Comparison of ENCODE assay signal across 14 cellular contexts in the genomic region with DNA sequence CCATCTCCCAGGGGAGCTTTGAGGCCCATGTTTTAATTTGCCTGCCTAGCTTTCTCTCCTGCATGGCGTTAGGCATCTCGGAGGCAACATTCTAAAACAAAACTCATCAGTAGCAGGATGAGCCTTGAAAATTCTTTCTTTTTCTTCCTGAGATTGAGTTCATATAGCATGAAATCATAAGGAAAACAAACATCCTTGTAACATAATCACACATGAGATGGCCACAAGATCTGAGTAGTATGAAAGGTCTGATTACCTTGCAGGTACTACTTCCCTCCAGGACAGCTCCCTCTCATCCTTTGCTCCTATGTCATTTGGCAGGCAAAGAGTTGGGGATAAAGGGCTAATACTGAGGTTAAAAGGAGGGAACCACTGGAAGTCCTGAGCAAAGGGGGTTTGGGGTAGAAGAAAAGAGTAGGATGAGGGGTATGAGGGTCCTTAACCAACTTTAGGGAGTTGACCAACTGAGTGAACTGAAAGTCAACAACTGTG. TPM values are rescaled to one million over a fixed set of nuclear protein-coding genes. Genes with fewer than 3 reads are reported as not detected.
DNase-seq lines count a peak whose midpoint lies in the region; ATAC-seq, FAIRE-seq and TF ChIP-seq lines count a peak whose summit lies in the region.
"Had no signal": no experiment of that assay in that cellular context is flagged by ENCODE, and none has a peak within 500 bp of the region (broad histone marks: within the 10 kb centered on the region; RNA-seq: fewer than 3 reads in every experiment).

No MANE protein-coding gene starts in this region.

- H2AK5ac ChIP-seq in H1 (ENCODE audit: low read depth, low read length): no peak overlapping the region

- H4K20me1 ChIP-seq in PC-9 (ENCODE audit: insufficient read depth) (no peaks in the 10 kb centered on the region), H1 (replicated peaks in 1 of 2; ENCODE audit: control insufficient read depth in 1 of 2, insufficient read depth in 2 of 2, low read length in 2 of 2) (no peaks in the 10 kb centered on the region), MM.1S (ENCODE audit: insufficient read depth, low read length) (no peaks in the 10 kb centered on the region)
- H4K20me1 ChIP-seq: BLaER1 had no signal

- H3K23me2 ChIP-seq in H1 (ENCODE audit: low read depth, low read length): no peaks in the 10 kb centered on the region

- no peak overlapping the region for H4K91ac ChIP-seq in H1 (replicated peaks; ENCODE audit: insufficient read length, low read length)

- no peak overlapping the region for H3K4ac ChIP-seq in H1 (replicated peaks; ENCODE audit: insufficient read length, low read depth, low read length)

- TF ChIP-seq CTCF in HEK293 (tag by site-specific recombination; IDR thresholded peaks at IDR 0.05) (no peak), PC-9 (conservative IDR thresholded peaks at IDR 0.05) (no peak), H1 (IDR thresholded peaks at IDR 0.05; ENCODE audit: control extremely low read depth in 1 of 3, insufficient read depth in 1 of 3, low read depth in 1 of 3, low read length in 3 of 3) (no peak), thyroid gland (IDR thresholded peaks at IDR 0.05) (no peak), MM.1S (IDR thresholded peaks at IDR 0.05; ENCODE audit: low read length) (no peak)

- peak overlapping the region; percentile 68; the same call in 1 of the 2 replicates for H2BK5ac ChIP-seq in H1 (ENCODE audit: low read depth, low read length)

- H3K4me2 ChIP-seq in PC-9 (no peak overlapping the region), H1 (ENCODE audit: insufficient read depth in 1 of 2, low read depth in 2 of 2, low read length in 2 of 2) (no peak overlapping the region), MM.1S (ENCODE audit: low read depth, low read length) (no peak overlapping the region)
- H3K4me2 ChIP-seq: BLaER1 had no signal

- H3K9ac ChIP-seq in H1 (replicated peaks in 1 of 4; ENCODE audit: extremely low read depth in 1 of 4, low read depth in 3 of 4, low read length in 3 of 4) (no peak overlapping the region), MM.1S (ENCODE audit: low read length) (no peak overlapping the region)
- H3K9ac ChIP-seq: BLaER1 had no signal

- H3K36me3 ChIP-seq in HEK293 (ENCODE audit: control insufficient read depth in 2 of 2, insufficient read depth in 1 of 2, low read length in 2 of 2) (no peaks in the 10 kb centered on the region), PC-9 (ENCODE audit: low read depth) (no peaks in the 10 kb centered on the region), H1 (ENCODE audit: control insufficient read depth in 2 of 4, insufficient read depth in 4 of 4, low read length in 3 of 4) (no peaks in the 10 kb centered on the region), thyroid gland (no peaks in the 10 kb centered on the region), MM.1S (replicated peaks; ENCODE audit: insufficient read depth, low read length) (no peaks in the 10 kb centered on the region)
- H3K36me3 ChIP-seq: BLaER1 had no signal

- no peaks in the 10 kb centered on the region for H3K79me1 ChIP-seq in H1 (ENCODE audit: low read depth, low read length)

- FAIRE-seq in H1 (lab: Jason Lieb, UNC): no peak

- ATAC-seq in HG03342 (IDR thresholded peaks at IDR 0.05; ENCODE audit: unreplicated experiment): no peak

- H2AFZ ChIP-seq in PC-9 (no peak overlapping the region), H1 (ENCODE audit: low read length) (no peak overlapping the region), MM.1S (ENCODE audit: low read length) (no peak overlapping the region)

- H3K4me3 ChIP-seq in HEK293 (ENCODE audit: low read depth, low read length) (no peak overlapping the region), PC-9 (no peak overlapping the region), H1 (ENCODE audit: extremely low read depth in 1 of 4, insufficient read depth in 2 of 4, low read depth in 3 of 4, low read length in 4 of 4) (no peak overlapping the region), thyroid gland (replicated peaks in 1 of 3) (no peak overlapping the region), MM.1S (ENCODE audit: low read length) (no peak overlapping the region)
- H3K4me3 ChIP-seq: BLaER1 had no signal

- no peak for TF ChIP-seq EP300 in H1 (IDR thresholded peaks at IDR 0.05; ENCODE audit: borderline replicate concordance in 1 of 2, low read depth in 2 of 2, low read length in 2 of 2)

- no peaks in the 10 kb centered on the region for H3K9me2 ChIP-seq in PC-9 (ENCODE audit: insufficient read depth)
- H3K9me2 ChIP-seq in MM.1S (replicated peaks; ENCODE audit: insufficient read depth, low read length): no peaks in the 10 kb centered on the region

- H3K27ac ChIP-seq in HEK293 (ENCODE audit: extremely low read depth, low read depth, low read length): no peak overlapping the region
- peak overlapping the region; percentile 99 for H3K27ac ChIP-seq in PC-9
- no peak overlapping the region for H3K27ac ChIP-seq in H1 (ENCODE audit: low read depth, low read length)
- H3K27ac ChIP-seq in thyroid gland: peak overlapping the region; percentile 85 to 92 (median 86)
- no peak overlapping the region for H3K27ac ChIP-seq in MM.1S (ENCODE audit: low read length)
- H3K27ac ChIP-seq: BLaER1 had no signal

- BruUV-seq in PC-9 (replicated peaks; lab: Mats Ljungman, UMichigan): no TSS peak

- H3K23ac ChIP-seq in H1 (ENCODE audit: insufficient read length): no peak overlapping the region

- H2BK12ac ChIP-seq in H1 (ENCODE audit: low read depth, low read length): peak overlapping the region; percentile 60

- WGBS in H1 (ENCODE audit: extremely low coverage in 1 of 2, insufficient coverage in 1 of 2, insufficient read length in 1 of 2, insufficient replicate concordance in 2 of 2, low coverage in 1 of 2, low lambda C conversion rate in 2 of 2, missing lambda C conversion rate in 1 of 2), 2 experiments: 95% methylated on average over 2 of the region's 2 CpGs; no CpG with 5 or more reads in 1 of the 2 experiments
- 95 to 97% methylated on average over 2 of the region's 2 CpGs for whole genome bisulfite sequencing in thyroid gland, 2 donors

- H4K8ac ChIP-seq in H1 (ENCODE audit: extremely low read depth, insufficient read depth, low read length): no peak overlapping the region

- no peak overlapping the region; the same call in 1 of the 2 replicates for H3K18ac ChIP-seq in H1 (ENCODE audit: extremely low read depth, low read length)

- POLR2A ChIA-PET in HEK293 (lab: Yijun Ruan, JAX) (no interaction called here), PC-9 (lab: Charles Lee; ENCODE audit: unreplicated experiment) (no interaction called here), H1 (lab: Charles Lee; ENCODE audit: partially characterized antibody) (no interaction called here)

- H3F3A ChIP-seq in PC-9 (ENCODE audit: insufficient read depth, low read depth) (peaks cover 30% of the 10 kb centered on the region), MM.1S (ENCODE audit: insufficient read depth, low read length) (no peaks in the 10 kb centered on the region)

- no peak overlapping the region for H4K5ac ChIP-seq in H1 (ENCODE audit: insufficient read length, low read depth, low read length)

- no peaks in the 10 kb centered on the region for H3K27me3 ChIP-seq in PC-9 (ENCODE audit: insufficient read depth, low read depth)
- H3K27me3 ChIP-seq in H1 (replicated peaks in 1 of 4; ENCODE audit: control insufficient read depth in 3 of 4, extremely low read depth in 1 of 4, insufficient read depth in 3 of 4, low read length in 3 of 4): no peaks in the 10 kb centered on the region
- H3K27me3 ChIP-seq in thyroid gland: no peaks in the 10 kb centered on the region
- H3K27me3 ChIP-seq in MM.1S (replicated peaks; ENCODE audit: insufficient read depth, low read length): no peaks in the 10 kb centered on the region
- H3K27me3 ChIP-seq: BLaER1 had no signal

- H2BK120ac ChIP-seq in H1 (replicated peaks; ENCODE audit: low read depth, low read length): no peak overlapping the region

- no peak for TF ChIP-seq POLR2A in H1 (IDR thresholded peaks at IDR 0.05; ENCODE audit: control extremely low read depth in 1 of 2, low read depth in 2 of 2, low read length in 2 of 2)
- no peak for TF ChIP-seq POLR2A in thyroid gland (IDR thresholded peaks at IDR 0.05)

- H2BK20ac ChIP-seq in H1 (ENCODE audit: low read length): peak overlapping the region; percentile 64

- H3K56ac ChIP-seq in H1 (replicated peaks; ENCODE audit: insufficient read length, low read depth, low read length): no peak overlapping the region

- intact Hi-C loops in PC-9 (cut with micrococcal nuclease; ENCODE audit: unreplicated experiment) (no loop called here), thyroid gland (cut with DNase I) (no loop called here), head of caudate nucleus (cut with DNase I) (no loop called here)

- H3K14ac ChIP-seq in H1 (ENCODE audit: insufficient read length): no peak overlapping the region

- no peak overlapping the region for H2BK15ac ChIP-seq in H1 (ENCODE audit: low read length)

- H3K79me2 ChIP-seq in PC-9 (ENCODE audit: low read depth) (no peaks in the 10 kb centered on the region), H1 (ENCODE audit: control insufficient read depth in 1 of 2, insufficient read depth in 2 of 2, low read length in 2 of 2) (no peaks in the 10 kb centered on the region), MM.1S (ENCODE audit: low read length) (no peaks in the 10 kb centered on the region)

- DNase-seq in PC-9: peak in 1 of 2 experiments; percentile 34
- DNase-seq in H1 (ENCODE audit: low read depth in 1 of 2, low spot score in 2 of 2): no peak
- no peak for DNase-seq in thyroid gland
- no peak for DNase-seq in MM.1S
- DNase-seq in head of caudate nucleus: no peak
- DNase-seq: DMS153, H9, NCI-H1417 treated with DMSO at 0.1 percent for 48 hours, NCI-H2029, NCI-H2171 treated with DMSO at 0.1 percent for 48 hours, RPMI8226 had no signal

- H3K9me3 ChIP-seq in HEK293 (ENCODE audit: control insufficient read depth, insufficient read depth, low read depth, low read length): no peaks in the 10 kb centered on the region
- peaks cover 4% of the 10 kb centered on the region; the same call in 1 of the 2 replicates for H3K9me3 ChIP-seq in PC-9 (ENCODE audit: insufficient read depth, low read depth)
- no peaks in the 10 kb centered on the region for H3K9me3 ChIP-seq in H1 (ENCODE audit: insufficient read depth in 2 of 2, low read depth in 1 of 2, low read length in 1 of 2)
- no peaks in the 10 kb centered on the region for H3K9me3 ChIP-seq in thyroid gland
- H3K9me3 ChIP-seq in MM.1S (replicated peaks; ENCODE audit: insufficient read depth, low read length): no peaks in the 10 kb centered on the region
- H3K9me3 ChIP-seq: BLaER1 had no signal

- TF ChIP-seq RAD21 in H1 (IDR thresholded peaks at IDR 0.05 in 1 of 2, conservative IDR thresholded peaks at IDR 0.05 in 1 of 2; ENCODE audit: low read depth in 2 of 2, low read length in 2 of 2): no peak

- CTCF ChIA-PET in HEK293 (lab: Yijun Ruan, JAX): no interaction called here
- CTCF ChIA-PET in PC-9 (lab: Charles Lee): no interaction called here
- CTCF ChIA-PET in H1 (lab: Charles Lee; ENCODE audit: partially characterized antibody): no interaction called here

- no peaks in the 10 kb centered on the region for H3K4me1 ChIP-seq in HEK293 (ENCODE audit: control insufficient read depth, insufficient read depth, low read length)
- peaks cover 40% of the 10 kb centered on the region for H3K4me1 ChIP-seq in PC-9 (replicated peaks; ENCODE audit: insufficient read depth)
- peaks cover 0 to 7% (median 4%) of the 10 kb centered on the region in 4 experiments; a peak in 5 of 7 replicates for H3K4me1 ChIP-seq in H1 (replicated peaks in 1 of 4; ENCODE audit: control insufficient read depth in 3 of 4, insufficient read depth in 4 of 4, low read length in 3 of 4)
- H3K4me1 ChIP-seq in thyroid gland: peaks cover 68 to 75% of the 10 kb centered on the region in 2 donors
- H3K4me1 ChIP-seq in MM.1S (ENCODE audit: low read length): no peaks in the 10 kb centered on the region

RNA-seq across cellular contexts. Expression of gene CXCL8, which starts 37.5 kb away (rescaled TPM):
- total RNA-seq in PC-9 (2021) (0.35 and 0.38 TPM in 2 replicates), thyroid gland (1 to 10 TPM; 1.4 to 3.8 (median 2.7) TPM)
- total RNA-seq in H1 (2021; fragmentation: NEBNext Ultra II Directional; extraction: Animal tissue kit (Norgen Biotek cat#: 25700)): not detected in 2 replicates
- not detected in 2 replicates for polyA plus RNA-seq in H1 (2011; rRNA removed)
- polyA plus RNA-seq in H1 (2011; cell fraction: cytosol; rRNA removed): not detected
- not detected for polyA plus RNA-seq in H1 (2011; cell fraction: nucleus; rRNA removed)
- not detected in 4 replicates for polyA plus RNA-seq in H1 (2012, experiment 1 of 2)
- not detected for polyA plus RNA-seq in H1 (2012, experiment 2 of 2)
- 0.16 TPM for polyA plus RNA-seq in H1 (2013, experiment 1 of 2)
- not detected for polyA plus RNA-seq in H1 (2013, experiment 2 of 2)
- not detected in 2 replicates for polyA minus RNA-seq in H1 (2011; rRNA and poly(A)+ RNA removed)
- not detected for polyA minus RNA-seq in H1 (2011; cell fraction: cytosol; rRNA and poly(A)+ RNA removed)
- not detected for polyA minus RNA-seq in H1 (2011; cell fraction: nucleus; rRNA and poly(A)+ RNA removed)
- total RNA-seq: H9 had no signal

Comparison
In these comparisons a context has a peak if more than half of its experiments do, and no peak if none do; other contexts are left out.
1. H3K27ac ChIP-seq: peak in PC-9 (single experiment) and thyroid gland (3 of 3); none in HEK293 (single experiment), H1 (single experiment) and MM.1S (single experiment).